ENCODE assay signal across 4 cellular contexts in genomic region chr10:88526496-88526895, GRCh38. TPM values are rescaled to one million over a fixed set of nuclear protein-coding genes. Genes with fewer than 3 reads are reported as not detected.
"Had no signal": no experiment of that assay in that cellular context is flagged by ENCODE, and none has a peak within 500 bp of the region (broad histone marks: within the 10 kb centered on the region; RNA-seq: fewer than 3 reads in every experiment).

No MANE protein-coding gene starts in this region.

RNA-seq across cellular contexts. Expression of gene RNLS, which starts 56.6 kb away (rescaled TPM):
- total RNA-seq: LHCN-M2, OCI-LY7, PC-9, SJCRH30 had no signal
